8 cellular contexts compared by ENCODE assay signal in genomic region chr2:142131016-142131714, GRCh38. TPM values are rescaled to one million over a fixed set of nuclear protein-coding genes. Genes with fewer than 3 reads are reported as not detected.
DNase-seq lines count a peak whose midpoint lies in the region; ATAC-seq, FAIRE-seq and TF ChIP-seq lines count a peak whose summit lies in the region.

LRP1B (minus strand) TSS chr2:142131016; CDS start chr2:142130729, 287 bp downstream.

- H3K9me2 ChIP-seq in hepatocyte (replicated peaks; ENCODE audit: insufficient read depth), result no peaks in the 10 kb centered on the region

- peak within 1 kb of the TSS; percentile 97 for H3K4me2 ChIP-seq in hepatocyte

- peak within 1 kb of the TSS; percentile 97 for H2AFZ ChIP-seq in hepatocyte

- DNase-seq in AG04450 (ENCODE audit: low read depth, low spot score) (no peak), HTR-8/SVneo (ENCODE audit: insufficient read length, low spot score) (peak; percentile 5), hepatocyte (ENCODE audit: low spot score) (peak; percentile 23), retinal pigment epithelial cell (ENCODE audit: low read depth) (peak; percentile 19), NCI-H1930 (lab: John Stamatoyannopoulos, UW) (no peak), GM19240 (ENCODE audit: insufficient read length, low spot score) (no peak)

- no peak for TF ChIP-seq CTCF in AG04450 (IDR thresholded peaks at IDR 0.05; ENCODE audit: low read depth, low read length)
- no peak for TF ChIP-seq CTCF in hepatocyte (IDR thresholded peaks at IDR 0.05; ENCODE audit: poor library complexity)
- no peak for TF ChIP-seq CTCF in retinal pigment epithelial cell (conservative IDR thresholded peaks at IDR 0.05; ENCODE audit: low read depth, low read length)

- peak; percentile 31 for FAIRE-seq in HTR-8/SVneo (lab: Jason Lieb, UNC)

- no peaks in the 10 kb centered on the region for H4K20me1 ChIP-seq in hepatocyte (ENCODE audit: insufficient read depth, poor library complexity, severe bottlenecking)

- H3K79me2 ChIP-seq in hepatocyte, result no peaks in the 10 kb centered on the region

- CTCF ChIA-PET in AG04450 (lab: Charles Lee), result interaction anchor here (0.6 to 4.8 kb wide), 3 partner anchors 10 to 998 kb away, joined by 3 to 40 read pairs (median 5); no protein-coding TSS in a partner anchor

- no peaks in the 10 kb centered on the region for H3K36me3 ChIP-seq in hepatocyte (replicated peaks; ENCODE audit: insufficient read depth, low read depth)

- peak within 1 kb of the TSS; percentile 69 for H3K4me3 ChIP-seq in AG04450 (ENCODE audit: low read depth, low read length)
- H3K4me3 ChIP-seq in hepatocyte, result peak within 1 kb of the TSS; percentile 77
- peak within 1 kb of the TSS; percentile 81 for H3K4me3 ChIP-seq in retinal pigment epithelial cell (ENCODE audit: low read length)

- peaks cover 12% of the 10 kb centered on the region for H3K27me3 ChIP-seq in AG04450 (ENCODE audit: control insufficient read depth, insufficient read depth, low read length)
- H3K27me3 ChIP-seq in hepatocyte, result peaks cover 33% of the 10 kb centered on the region

- 2% methylated on average over 21 of the region's 21 CpGs for WGBS in hepatocyte (ENCODE audit: low lambda C conversion rate, missing lambda C conversion rate)

- H3K9me3 ChIP-seq in AG04450 (ENCODE audit: control insufficient read depth, insufficient read depth, low read length) (no peaks in the 10 kb centered on the region; the same call in 1 of the 2 replicates), hepatocyte (ENCODE audit: low read depth) (no peaks in the 10 kb centered on the region)

- ATAC-seq in GM18858 (IDR thresholded peaks at IDR 0.05; ENCODE audit: unreplicated experiment), result peak; percentile 49

- H3K27ac ChIP-seq in AG04450 (ENCODE audit: low read depth, low read length) (no peak within 1 kb of the TSS), angular gyrus (ENCODE audit: low read depth, low read length) (peak within 1 kb of the TSS; percentile 93), hepatocyte (peak within 1 kb of the TSS; percentile 7)

- POLR2A ChIA-PET in AG04450 (lab: Yijun Ruan, JAX), result no interaction called here

- no peaks in the 10 kb centered on the region for H3K4me1 ChIP-seq in hepatocyte (ENCODE audit: insufficient read depth)

RNA-seq across cellular contexts. Expression of gene LRP1B, which starts in this region (rescaled TPM):
- 0.15 TPM in 2 replicates for polyA plus RNA-seq in AG04450 (2011; rRNA removed)
- 0.69 and 1.9 TPM in 2 replicates for polyA minus RNA-seq in AG04450 (2011; rRNA and poly(A)+ RNA removed)
- 1.8 and 2.0 TPM in 2 replicates for total RNA-seq in hepatocyte
- 0.11 and 0.65 TPM in 2 replicates for polyA plus RNA-seq in hepatocyte

Comparison
In these comparisons a context has a peak if more than half of its experiments do, and no peak if none do; other contexts are left out.
1. DNase-seq: peak in HTR-8/SVneo (single experiment), hepatocyte (single experiment) and retinal pigment epithelial cell (single experiment); none in AG04450 (single experiment), NCI-H1930 (0 of 2) and GM19240 (single experiment).
2. Peak in every context shown above with its lines, with median percentiles within 50 percentile points of each other: H3K4me3 ChIP-seq.